Comparison of ENCODE assay signal across 9 cellular contexts in the genomic region with DNA sequence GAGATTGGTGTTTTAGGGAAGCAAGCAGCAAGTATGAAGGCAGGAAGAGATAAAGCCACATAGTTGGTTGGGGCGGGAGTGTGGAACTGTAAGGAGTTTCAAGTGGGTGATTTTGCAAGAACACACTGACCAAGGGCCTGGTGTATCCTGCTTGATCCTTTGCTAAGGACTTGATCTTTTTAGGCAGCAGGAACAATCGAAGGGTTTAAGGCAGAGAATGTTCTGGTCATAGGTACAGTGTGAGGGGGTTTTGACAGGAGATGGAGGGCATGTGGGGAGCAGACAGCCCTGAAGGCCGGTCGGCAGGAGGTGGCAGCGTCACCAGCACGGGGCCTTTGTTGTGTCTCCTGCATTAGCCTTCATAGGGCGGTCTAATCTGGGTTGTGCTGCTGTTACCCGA. TPM values are rescaled to one million over a fixed set of nuclear protein-coding genes. Genes with fewer than 3 reads are reported as not detected.
DNase-seq lines count a peak whose midpoint lies in the region; ATAC-seq and TF ChIP-seq lines count a peak whose summit lies in the region.
"Had no signal": no experiment of that assay in that cellular context is flagged by ENCODE, and none has a peak within 500 bp of the region (broad histone marks: within the 10 kb centered on the region; RNA-seq: fewer than 3 reads in every experiment).

No MANE protein-coding gene starts in this region.

- H3K9me3 ChIP-seq in SK-N-SH, result no peaks in the 10 kb centered on the region

- peak; percentile 54 for DNase-seq in SK-N-SH
- DNase-seq in activated naive CD8-positive, alpha-beta T cell treated with anti-CD3 and anti-CD28 coated beads, Interleukin-2, amount 10 ng/mL, durations not matched to agents 7 days and 5 days, result no peak
- peak; percentile 72 for DNase-seq in iPS-NIHi7 (ENCODE audit: extremely low spot score)
- DNase-seq: NCI-H82 had no signal

- TF ChIP-seq EP300 in SK-N-SH (IDR thresholded peaks at IDR 0.05; ENCODE audit: borderline replicate concordance in 1 of 2, low read depth in 1 of 2, low read length in 1 of 2), result no peak

- H3K9me3 Mint-ChIP-seq in activated naive CD8-positive, alpha-beta T cell treated with anti-CD3 and anti-CD28 coated beads, Interleukin-2, amount 10 ng/mL, durations not matched to agents 7 days and 5 days, result no peaks in the 10 kb centered on the region
- no peaks in the 10 kb centered on the region for H3K9me3 Mint-ChIP-seq in stimulated activated naive CD8-positive, alpha-beta T cell treated with anti-CD3 and anti-CD28 coated beads, Interleukin-15, Interleukin-2, amounts not matched to agents 100 ng/mL and 50 ng/mL, for 24 hours

- 0 out of 2 replicates have a peak, but pooled peaks have one; percentile 15 for TF ChIP-seq RAD21 in SK-N-SH (IDR thresholded peaks at IDR 0.05; ENCODE audit: low read length)

- peak overlapping the region; percentile 47 for H3K4me3 Mint-ChIP-seq in activated naive CD8-positive, alpha-beta T cell treated with anti-CD3 and anti-CD28 coated beads, Interleukin-2, amount 10 ng/mL, durations not matched to agents 7 days and 5 days
- H3K4me3 Mint-ChIP-seq in stimulated activated naive CD8-positive, alpha-beta T cell treated with anti-CD3 and anti-CD28 coated beads, Interleukin-15, Interleukin-2, amounts not matched to agents 100 ng/mL and 50 ng/mL, for 24 hours, result no peak overlapping the region

- H3K4me1 ChIP-seq in SK-N-SH (ENCODE audit: control insufficient read depth in 1 of 2, insufficient read depth in 2 of 2, low read depth in 1 of 2, low read length in 1 of 2), result peaks cover 5 to 54% of the 10 kb centered on the region in 2 experiments; a peak in 2 of 4 replicates

- 90% methylated on average over 8 of the region's 8 CpGs for WGBS in SK-N-SH (ENCODE audit: low lambda C conversion rate)

- H3K27me3 Mint-ChIP-seq in activated naive CD8-positive, alpha-beta T cell treated with anti-CD3 and anti-CD28 coated beads, Interleukin-2, amount 10 ng/mL, durations not matched to agents 7 days and 5 days, result no peaks in the 10 kb centered on the region
- H3K27me3 Mint-ChIP-seq in stimulated activated naive CD8-positive, alpha-beta T cell treated with anti-CD3 and anti-CD28 coated beads, Interleukin-15, Interleukin-2, amounts not matched to agents 100 ng/mL and 50 ng/mL, for 24 hours, result no peaks in the 10 kb centered on the region

- peaks cover 100% of the 10 kb centered on the region for H3K79me2 ChIP-seq in SK-N-SH (ENCODE audit: insufficient read depth)

- peaks cover 4% of the 10 kb centered on the region for H3F3A ChIP-seq in SK-N-SH (replicated peaks; ENCODE audit: insufficient read depth)

- no peak for ATAC-seq in SK-N-SH treated with all-trans-retinoic acid at 6 μM for 48 hours
- peak; percentile 53 for ATAC-seq in activated naive CD8-positive, alpha-beta T cell treated with anti-CD3 and anti-CD28 coated beads, Interleukin-2, amount 10 ng/mL, durations not matched to agents 7 days and 5 days (ENCODE audit: low read depth)
- no peak for ATAC-seq in GM18519 (IDR thresholded peaks at IDR 0.05; ENCODE audit: low FRiP score, unreplicated experiment)
- no peak for ATAC-seq in HG03378 (IDR thresholded peaks at IDR 0.05; ENCODE audit: unreplicated experiment)
- ATAC-seq in GM18858 (IDR thresholded peaks at IDR 0.05; ENCODE audit: unreplicated experiment), result no peak

- peaks cover 31% of the 10 kb centered on the region for H3K4me1 Mint-ChIP-seq in activated naive CD8-positive, alpha-beta T cell treated with anti-CD3 and anti-CD28 coated beads, Interleukin-2, amount 10 ng/mL, durations not matched to agents 7 days and 5 days
- H3K4me1 Mint-ChIP-seq in stimulated activated naive CD8-positive, alpha-beta T cell treated with anti-CD3 and anti-CD28 coated beads, Interleukin-15, Interleukin-2, amounts not matched to agents 100 ng/mL and 50 ng/mL, for 24 hours (ENCODE audit: low read depth), result peaks cover 63% of the 10 kb centered on the region

- CTCF ChIA-PET in SK-N-SH (lab: Yijun Ruan, JAX), result interaction anchor here (1.3 kb wide), 1 partner anchor 10 kb away, joined by 3 read pairs; no protein-coding TSS in a partner anchor

- H3K27ac ChIP-seq in SK-N-SH (ENCODE audit: low read depth in 2 of 2, low read length in 1 of 2), result peak overlapping the region in 1 of 2 experiments; percentile 24; a peak in 2 of 4 replicates

- POLR2A ChIA-PET in SK-N-SH (lab: Yijun Ruan, JAX), result no interaction called here
- POLR2A ChIA-PET in activated naive CD8-positive, alpha-beta T cell treated with anti-CD3 and anti-CD28 coated beads, Interleukin-2, amount 10 ng/mL, durations not matched to agents 7 days and 5 days (lab: Charles Lee), result no interaction called here

- no peaks in the 10 kb centered on the region for H3K36me3 Mint-ChIP-seq in activated naive CD8-positive, alpha-beta T cell treated with anti-CD3 and anti-CD28 coated beads, Interleukin-2, amount 10 ng/mL, durations not matched to agents 7 days and 5 days
- H3K36me3 Mint-ChIP-seq in stimulated activated naive CD8-positive, alpha-beta T cell treated with anti-CD3 and anti-CD28 coated beads, Interleukin-15, Interleukin-2, amounts not matched to agents 100 ng/mL and 50 ng/mL, for 24 hours (ENCODE audit: low read depth), result no peaks in the 10 kb centered on the region

- no peak overlapping the region for H3K4me3 ChIP-seq in SK-N-SH (ENCODE audit: low read depth in 2 of 2, low read length in 1 of 2)

- H2AFZ ChIP-seq in SK-N-SH (ENCODE audit: low read depth), result no peak overlapping the region

- no peak for TF ChIP-seq CTCF in SK-N-SH (IDR thresholded peaks at IDR 0.05)

- H3K27ac Mint-ChIP-seq in activated naive CD8-positive, alpha-beta T cell treated with anti-CD3 and anti-CD28 coated beads, Interleukin-2, amount 10 ng/mL, durations not matched to agents 7 days and 5 days, result peak overlapping the region; percentile 17
- H3K27ac Mint-ChIP-seq in stimulated activated naive CD8-positive, alpha-beta T cell treated with anti-CD3 and anti-CD28 coated beads, Interleukin-15, Interleukin-2, amounts not matched to agents 100 ng/mL and 50 ng/mL, for 24 hours, result peak overlapping the region; percentile 21

- no peaks in the 10 kb centered on the region for H3K9me2 ChIP-seq in SK-N-SH

- H3K9ac ChIP-seq in SK-N-SH, result no peak overlapping the region

- no peak overlapping the region for H3K4me2 ChIP-seq in SK-N-SH

- H4K20me1 ChIP-seq in SK-N-SH (ENCODE audit: insufficient read depth), result peaks cover 100% of the 10 kb centered on the region

- no peaks in the 10 kb centered on the region for H3K27me3 ChIP-seq in SK-N-SH (ENCODE audit: insufficient read depth)

- H3K36me3 ChIP-seq in SK-N-SH (replicated peaks in 1 of 2; ENCODE audit: control insufficient read depth in 1 of 2, insufficient read depth in 2 of 2, low read length in 1 of 2), result no peaks in the 10 kb centered on the region

TF ChIP-seq in SK-N-SH, 30 proteins besides CTCF, POLR2A, EP300 and RAD21:
- TF ChIP-seq POLR2AphosphoS5 (IDR thresholded peaks at IDR 0.05; ENCODE audit: low read depth, low read length) (no peak), RCOR1 (IDR thresholded peaks at IDR 0.05; ENCODE audit: low read length) (no peak), RFX5 (IDR thresholded peaks at IDR 0.05; ENCODE audit: low read length) (no peak), GATA2 (CRISPR knock-in tag; IDR thresholded peaks at IDR 0.05) (no peak), MXI1 (IDR thresholded peaks at IDR 0.05; ENCODE audit: low read depth, low read length) (0 out of 2 replicates have a peak, but pooled peaks have one; percentile 28)

TF ChIP-seq in SK-N-SH treated with all-trans-retinoic acid at 6 μM for 48 hours, 23 proteins besides CTCF, POLR2A, EP300 and RAD21 (continues in another document):
- TF ChIP-seq ZNF70 (CRISPR knock-in tag; IDR thresholded peaks at IDR 0.05), result no peak
- no peak for TF ChIP-seq ZFP3 (CRISPR knock-in tag; IDR thresholded peaks at IDR 0.05)
- TF ChIP-seq POU6F1 (CRISPR knock-in tag; IDR thresholded peaks at IDR 0.05; ENCODE audit: borderline replicate concordance, low read depth), result no peak
- no peak for TF ChIP-seq GLIS3 (CRISPR knock-in tag; IDR thresholded peaks at IDR 0.05)
- TF ChIP-seq ZC3H10 (CRISPR knock-in tag; IDR thresholded peaks at IDR 0.05), result no peak
- TF ChIP-seq, protein P1, sequence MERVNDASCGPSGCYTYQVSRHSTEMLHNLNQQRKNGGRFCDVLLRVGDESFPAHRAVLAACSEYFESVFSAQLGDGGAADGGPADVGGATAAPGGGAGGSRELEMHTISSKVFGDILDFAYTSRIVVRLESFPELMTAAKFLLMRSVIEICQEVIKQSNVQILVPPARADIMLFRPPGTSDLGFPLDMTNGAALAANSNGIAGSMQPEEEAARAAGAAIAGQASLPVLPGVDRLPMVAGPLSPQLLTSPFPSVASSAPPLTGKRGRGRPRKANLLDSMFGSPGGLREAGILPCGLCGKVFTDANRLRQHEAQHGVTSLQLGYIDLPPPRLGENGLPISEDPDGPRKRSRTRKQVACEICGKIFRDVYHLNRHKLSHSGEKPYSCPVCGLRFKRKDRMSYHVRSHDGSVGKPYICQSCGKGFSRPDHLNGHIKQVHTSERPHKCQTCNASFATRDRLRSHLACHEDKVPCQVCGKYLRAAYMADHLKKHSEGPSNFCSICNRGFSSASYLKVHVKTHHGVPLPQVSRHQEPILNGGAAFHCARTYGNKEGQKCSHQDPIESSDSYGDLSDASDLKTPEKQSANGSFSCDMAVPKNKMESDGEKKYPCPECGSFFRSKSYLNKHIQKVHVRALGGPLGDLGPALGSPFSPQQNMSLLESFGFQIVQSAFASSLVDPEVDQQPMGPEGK (CRISPR knock-in tag; IDR thresholded peaks at IDR 0.05; ENCODE audit: borderline replicate concordance), result no peak

RNA-seq across cellular contexts. Expression of gene FAM193A, which starts 54.7 kb away (rescaled TPM):
- 7.0 and 9.2 TPM in 2 replicates for polyA plus RNA-seq in SK-N-SH (2012; rRNA removed)
- polyA plus RNA-seq in SK-N-SH (2012; cell fraction: cytosol; rRNA removed), result 6.3 and 7.8 TPM in 2 replicates
- 28.8 and 33.4 TPM in 2 replicates for polyA plus RNA-seq in SK-N-SH (2012; cell fraction: nucleus; rRNA removed)
- total RNA-seq in activated naive CD8-positive, alpha-beta T cell treated with anti-CD3 and anti-CD28 coated beads, Interleukin-2, amount 10 ng/mL, durations not matched to agents 7 days and 5 days, result 10 to 100 TPM; 37.0 to 37.7 TPM
